In the genomic region with DNA sequence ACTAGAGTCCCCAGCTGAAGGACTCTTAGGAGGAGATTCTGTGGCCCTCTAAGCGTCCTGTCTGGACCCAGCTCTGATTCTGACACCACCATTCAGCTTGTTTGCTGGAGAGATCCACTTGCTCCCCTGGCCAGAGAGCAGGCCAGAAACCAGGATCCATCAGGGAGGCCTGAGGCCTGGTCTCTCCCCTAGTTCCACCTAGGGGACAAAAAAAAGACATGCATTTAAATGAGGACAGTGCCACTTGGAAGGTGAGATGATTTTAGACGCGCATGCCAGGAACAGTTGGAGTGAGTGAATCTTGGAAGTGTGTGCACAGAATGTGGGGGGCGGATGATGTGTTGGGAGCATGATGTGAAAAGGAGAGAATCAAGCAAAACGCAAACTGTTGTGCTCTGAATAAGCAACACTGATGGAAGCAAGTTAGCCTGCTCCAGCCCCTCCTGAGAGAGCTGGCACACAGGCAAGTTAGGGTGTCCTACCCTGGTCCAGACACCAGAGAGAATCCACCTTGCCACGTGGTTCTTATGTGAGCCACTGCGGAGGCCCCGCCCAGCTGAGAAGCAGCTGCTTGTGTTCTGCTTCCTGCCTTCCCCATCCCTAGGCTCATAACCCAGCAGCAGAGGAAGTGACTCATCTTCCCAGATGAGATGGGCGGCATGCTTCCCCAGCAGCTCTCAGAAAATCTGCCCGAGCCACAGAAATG, we compare ENCODE assay signal across 8 cellular contexts. TPM values are rescaled to one million over a fixed set of nuclear protein-coding genes. Genes with fewer than 3 reads are reported as not detected.
DNase-seq lines count a peak whose midpoint lies in the region; ATAC-seq and TF ChIP-seq lines count a peak whose summit lies in the region.

No MANE protein-coding gene starts in this region.

- H3K27ac ChIP-seq in brain microvascular endothelial cell: no peak overlapping the region

- peak; percentile 72 for DNase-seq in COLO668 (lab: John Stamatoyannopoulos, UW; ENCODE audit: unreplicated experiment)
- DNase-seq in NCI-H1436 treated with DMSO at 0.1 percent for 48 hours (lab: John Stamatoyannopoulos, UW): peak; percentile 29
- no peak for DNase-seq in WTC11 (ENCODE audit: low spot score)
- peak; percentile 93 for DNase-seq in brain microvascular endothelial cell
- DNase-seq in islet precursor cell: peak; percentile 96
- DNase-seq in stimulated activated CD4-positive, alpha-beta T cell treated with anti-CD3 and anti-CD28 coated beads, Interleukin-2, amount 100 ng/mL, for 24 hours: peak; percentile 72 to 81
- no peak for DNase-seq in D341Med (ENCODE audit: low spot score)

- no peak overlapping the region for H3K27ac Mint-ChIP-seq in WTC11

- ATAC-seq in GM21737 (IDR thresholded peaks at IDR 0.05; ENCODE audit: unreplicated experiment) (peak; percentile 76), WTC11 (peak; percentile 60)

- H3K4me1 Mint-ChIP-seq in WTC11: peaks cover 8% of the 10 kb centered on the region

- H3K4me3 ChIP-seq in brain microvascular endothelial cell (ENCODE audit: low read depth, low read length): no peak overlapping the region

- no peak overlapping the region for H3K4me3 Mint-ChIP-seq in WTC11

- no peaks in the 10 kb centered on the region for H3K36me3 ChIP-seq in brain microvascular endothelial cell (replicated peaks)

- CTCF ChIA-PET in WTC11 (lab: Charles Lee): interaction anchor here (1.3 to 10.2 kb wide), 13 partner anchors 9 to 137 kb away, joined by 4 to 590 read pairs (median 27); a partner anchor contains a TSS

- H3K36me3 Mint-ChIP-seq in WTC11: no peaks in the 10 kb centered on the region

- peaks cover 6% of the 10 kb centered on the region for H3K27me3 Mint-ChIP-seq in WTC11 (ENCODE audit: low read depth)

- in situ Hi-C loops in brain microvascular endothelial cell (cut with HindIII; ENCODE audit: low pct_ligation_motif_present, low sequenced_read_pairs): no loop called here

- no peak for TF ChIP-seq CTCF in WTC11 (IDR thresholded peaks at IDR 0.05)
- no peak for TF ChIP-seq CTCF in brain microvascular endothelial cell (IDR thresholded peaks at IDR 0.05; ENCODE audit: low read depth, low read length, missing control alignments)

- H3K27me3 ChIP-seq in brain microvascular endothelial cell (replicated peaks): no peaks in the 10 kb centered on the region

- H3K9me3 Mint-ChIP-seq in WTC11: no peaks in the 10 kb centered on the region

- POLR2A ChIA-PET in WTC11 (lab: Charles Lee): no interaction called here

TF ChIP-seq in WTC11, 78 proteins besides CTCF, POLR2A, EP300 and RAD21:
- TF ChIP-seq HMGA2 (CRISPR knock-in tag; IDR thresholded peaks at IDR 0.05) (no peak), TEAD1 (CRISPR knock-in tag; IDR thresholded peaks at IDR 0.05) (no peak)
- TF ChIP-seq, protein P1, sequence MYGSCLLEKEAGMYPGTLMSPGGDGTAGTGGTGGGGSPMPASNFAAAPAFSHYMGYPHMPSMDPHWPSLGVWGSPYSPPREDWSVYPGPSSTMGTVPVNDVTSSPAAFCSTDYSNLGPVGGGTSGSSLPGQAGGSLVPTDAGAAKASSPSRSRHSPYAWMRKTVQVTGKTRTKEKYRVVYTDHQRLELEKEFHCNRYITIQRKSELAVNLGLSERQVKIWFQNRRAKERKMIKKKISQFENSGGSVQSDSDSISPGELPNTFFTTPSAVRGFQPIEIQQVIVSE (CRISPR knock-in tag; IDR thresholded peaks at IDR 0.05; ENCODE audit: borderline replicate concordance): no peak
- TF ChIP-seq, protein P2, sequence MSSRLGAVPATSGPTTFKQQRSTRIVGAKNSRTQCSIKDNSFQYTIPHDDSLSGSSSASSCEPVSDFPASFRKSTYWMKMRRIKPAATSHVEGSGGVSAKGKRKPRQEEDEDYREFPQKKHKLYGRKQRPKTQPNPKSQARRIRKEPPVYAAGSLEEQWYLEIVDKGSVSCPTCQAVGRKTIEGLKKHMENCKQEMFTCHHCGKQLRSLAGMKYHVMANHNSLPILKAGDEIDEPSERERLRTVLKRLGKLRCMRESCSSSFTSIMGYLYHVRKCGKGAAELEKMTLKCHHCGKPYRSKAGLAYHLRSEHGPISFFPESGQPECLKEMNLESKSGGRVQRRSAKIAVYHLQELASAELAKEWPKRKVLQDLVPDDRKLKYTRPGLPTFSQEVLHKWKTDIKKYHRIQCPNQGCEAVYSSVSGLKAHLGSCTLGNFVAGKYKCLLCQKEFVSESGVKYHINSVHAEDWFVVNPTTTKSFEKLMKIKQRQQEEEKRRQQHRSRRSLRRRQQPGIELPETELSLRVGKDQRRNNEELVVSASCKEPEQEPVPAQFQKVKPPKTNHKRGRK (CRISPR knock-in tag; IDR thresholded peaks at IDR 0.05; ENCODE audit: borderline replicate concordance): no peak
- TF ChIP-seq, protein P3, sequence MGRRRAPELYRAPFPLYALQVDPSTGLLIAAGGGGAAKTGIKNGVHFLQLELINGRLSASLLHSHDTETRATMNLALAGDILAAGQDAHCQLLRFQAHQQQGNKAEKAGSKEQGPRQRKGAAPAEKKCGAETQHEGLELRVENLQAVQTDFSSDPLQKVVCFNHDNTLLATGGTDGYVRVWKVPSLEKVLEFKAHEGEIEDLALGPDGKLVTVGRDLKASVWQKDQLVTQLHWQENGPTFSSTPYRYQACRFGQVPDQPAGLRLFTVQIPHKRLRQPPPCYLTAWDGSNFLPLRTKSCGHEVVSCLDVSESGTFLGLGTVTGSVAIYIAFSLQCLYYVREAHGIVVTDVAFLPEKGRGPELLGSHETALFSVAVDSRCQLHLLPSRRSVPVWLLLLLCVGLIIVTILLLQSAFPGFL (CRISPR knock-in tag; IDR thresholded peaks at IDR 0.05; ENCODE audit: borderline replicate concordance): no peak
- TF ChIP-seq, protein P4, sequence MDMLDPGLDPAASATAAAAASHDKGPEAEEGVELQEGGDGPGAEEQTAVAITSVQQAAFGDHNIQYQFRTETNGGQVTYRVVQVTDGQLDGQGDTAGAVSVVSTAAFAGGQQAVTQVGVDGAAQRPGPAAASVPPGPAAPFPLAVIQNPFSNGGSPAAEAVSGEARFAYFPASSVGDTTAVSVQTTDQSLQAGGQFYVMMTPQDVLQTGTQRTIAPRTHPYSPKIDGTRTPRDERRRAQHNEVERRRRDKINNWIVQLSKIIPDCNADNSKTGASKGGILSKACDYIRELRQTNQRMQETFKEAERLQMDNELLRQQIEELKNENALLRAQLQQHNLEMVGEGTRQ (CRISPR knock-in tag; IDR thresholded peaks at IDR 0.05): no peak

RNA-seq across cellular contexts. Expression of a gene that starts 8.0 kb away (rescaled TPM):
- total RNA-seq in WTC11 (2021): 0.57 to 0.92 TPM (median 0.60 TPM) in 3 replicates

RNA-seq across cellular contexts. Expression of a gene that starts 46.2 kb away (rescaled TPM):
- 0.02 TPM in 1 of 3 replicates, not detected in the others for total RNA-seq in WTC11 (2021)

Comparison
In these comparisons a context has a peak if more than half of its experiments do, and no peak if none do; other contexts are left out.
1. DNase-seq: peak in COLO668 (single experiment), NCI-H1436 treated with DMSO at 0.1 percent for 48 hours (single experiment), brain microvascular endothelial cell (single experiment), islet precursor cell (single experiment) and stimulated activated CD4-positive, alpha-beta T cell treated with anti-CD3 and anti-CD28 coated beads, Interleukin-2, amount 100 ng/mL, for 24 hours (2 of 2); none in WTC11 (single experiment) and D341Med (single experiment).